In genomic region chr20:47361268-47361665, GRCh38 we compare ENCODE assay signal across 9 cellular contexts. TPM values are rescaled to one million over a fixed set of nuclear protein-coding genes. Genes with fewer than 3 reads are reported as not detected.
DNase-seq lines count a peak whose midpoint lies in the region; ATAC-seq and TF ChIP-seq lines count a peak whose summit lies in the region.
"Had no signal": no experiment of that assay in that cellular context is flagged by ENCODE, and none has a peak within 500 bp of the region (broad histone marks: within the 10 kb centered on the region; RNA-seq: fewer than 3 reads in every experiment).

No MANE protein-coding gene starts in this region.

- H3K27me3 Mint-ChIP-seq in HFFc6 (ENCODE audit: insufficient read depth), result no peaks in the 10 kb centered on the region; the same call in 1 of the 2 replicates
- H3K27me3 Mint-ChIP-seq in activated naive CD8-positive, alpha-beta T cell treated with anti-CD3 and anti-CD28 coated beads for 36 hours, result no peaks in the 10 kb centered on the region
- H3K27me3 Mint-ChIP-seq: activated T-helper 17 cell treated with anti-CD3 and anti-CD28 coated beads, Interleukin-2, amount 50 U/mL, for 72 hours had no signal

- no peaks in the 10 kb centered on the region for H3K27me3 ChIP-seq in ascending aorta
- no peaks in the 10 kb centered on the region for H3K27me3 ChIP-seq in liver (ENCODE audit: control insufficient read depth in 4 of 4, insufficient read depth in 4 of 4, low read length in 3 of 4)
- H3K27me3 ChIP-seq in stomach, result no peaks in the 10 kb centered on the region
- H3K27me3 ChIP-seq in H7 (ENCODE audit: control insufficient read depth, insufficient read depth, low read length), result no peaks in the 10 kb centered on the region

- TF ChIP-seq RAD21 in liver (IDR thresholded peaks at IDR 0.05), result no peak

- H3K4me3 Mint-ChIP-seq in HFFc6, result peak overlapping the region; percentile 73; the same call in 1 of the 2 replicates
- no peak overlapping the region for H3K4me3 Mint-ChIP-seq in activated naive CD8-positive, alpha-beta T cell treated with anti-CD3 and anti-CD28 coated beads for 36 hours
- H3K4me3 Mint-ChIP-seq: activated T-helper 17 cell treated with anti-CD3 and anti-CD28 coated beads, Interleukin-2, amount 50 U/mL, for 72 hours had no signal

- H3K27ac Mint-ChIP-seq in HFFc6, result no peak overlapping the region; the same call in 1 of the 2 replicates
- no peak overlapping the region for H3K27ac Mint-ChIP-seq in activated naive CD8-positive, alpha-beta T cell treated with anti-CD3 and anti-CD28 coated beads for 36 hours
- H3K27ac Mint-ChIP-seq: activated T-helper 17 cell treated with anti-CD3 and anti-CD28 coated beads, Interleukin-2, amount 50 U/mL, for 72 hours had no signal

- H3K4me1 ChIP-seq in ascending aorta, result peaks cover 42 to 55% of the 10 kb centered on the region in 2 donors
- H3K4me1 ChIP-seq in liver (ENCODE audit: control insufficient read depth in 4 of 4, insufficient read depth in 4 of 4, low read length in 3 of 4), result peaks cover 23 to 50% (median 36%) of the 10 kb centered on the region in 4 donors
- H3K4me1 ChIP-seq in stomach, result peaks cover 54 to 67% (median 59%) of the 10 kb centered on the region in 4 donors

- H3K4me3 ChIP-seq in ascending aorta (peak overlapping the region; percentile 28 to 37), liver (ENCODE audit: low read depth in 1 of 3, low read length in 3 of 3) (no peak overlapping the region), stomach (no peak overlapping the region), H7 (ENCODE audit: insufficient read depth, low read depth, low read length) (no peak overlapping the region)

- WGBS in liver, result 85% methylated on average over 6 of the region's 6 CpGs
- 69 to 82% (median 77%) methylated on average over 6 of the region's 6 CpGs for whole genome bisulfite sequencing in stomach, 5 donors

- TF ChIP-seq CTCF in HFFc6 (IDR thresholded peaks at IDR 0.05), result no peak
- TF ChIP-seq CTCF in ascending aorta (IDR thresholded peaks at IDR 0.05), result no peak
- TF ChIP-seq CTCF in liver (IDR thresholded peaks at IDR 0.05; ENCODE audit: low read depth, low read length, missing input control), result no peak
- no peak for TF ChIP-seq CTCF in stomach (IDR thresholded peaks at IDR 0.05)

- H3K9ac ChIP-seq in liver (ENCODE audit: low read depth in 1 of 2, low read length in 2 of 2), result peak overlapping the region in 1 of 2 donors; percentile 10

- H3K27ac ChIP-seq in ascending aorta (peak overlapping the region; percentile 95 to 99), liver (ENCODE audit: low read depth in 1 of 2, low read length in 2 of 2) (peak overlapping the region; percentile 92 to 98), stomach (peak overlapping the region; percentile 95 to 100 (median 99))

- H3K36me3 ChIP-seq in ascending aorta (no peaks in the 10 kb centered on the region), liver (ENCODE audit: control insufficient read depth in 4 of 4, insufficient read depth in 3 of 4, low read depth in 1 of 4, low read length in 3 of 4) (no peaks in the 10 kb centered on the region), stomach (no peaks in the 10 kb centered on the region), H7 (replicated peaks; ENCODE audit: control insufficient read depth, insufficient read depth, low read length) (peaks cover 1% of the 10 kb centered on the region; the same call in 1 of the 2 replicates)

- no peak for TF ChIP-seq POLR2A in stomach (IDR thresholded peaks at IDR 0.05)

- H3K9me3 ChIP-seq in ascending aorta (no peaks in the 10 kb centered on the region), liver (ENCODE audit: control insufficient read depth in 4 of 4, low read length in 3 of 4) (no peaks in the 10 kb centered on the region), stomach (no peaks in the 10 kb centered on the region)

- no peaks in the 10 kb centered on the region for H3K9me3 Mint-ChIP-seq in HFFc6
- H3K9me3 Mint-ChIP-seq in activated naive CD8-positive, alpha-beta T cell treated with anti-CD3 and anti-CD28 coated beads for 36 hours, result no peaks in the 10 kb centered on the region
- H3K9me3 Mint-ChIP-seq: activated T-helper 17 cell treated with anti-CD3 and anti-CD28 coated beads, Interleukin-2, amount 50 U/mL, for 72 hours had no signal

- H3K36me3 Mint-ChIP-seq in HFFc6 (ENCODE audit: low read depth), result no peaks in the 10 kb centered on the region
- no peaks in the 10 kb centered on the region for H3K36me3 Mint-ChIP-seq in activated naive CD8-positive, alpha-beta T cell treated with anti-CD3 and anti-CD28 coated beads for 36 hours

- H3K4me1 Mint-ChIP-seq in HFFc6 (ENCODE audit: low read depth), result peaks cover 6% of the 10 kb centered on the region
- H3K4me1 Mint-ChIP-seq in activated naive CD8-positive, alpha-beta T cell treated with anti-CD3 and anti-CD28 coated beads for 36 hours, result peaks cover 27% of the 10 kb centered on the region

- DNase-seq in HFFc6 (no peak), ascending aorta (ENCODE audit: low spot score in 2 of 2) (no peak), stomach (no peak), NCI-H1048 (lab: John Stamatoyannopoulos, UW) (no peak), H7 (no peak)
- DNase-seq in activated naive CD8-positive, alpha-beta T cell treated with anti-CD3 and anti-CD28 coated beads for 36 hours, result no peak

- intact Hi-C loops in ascending aorta (cut with DNase I), result loop anchor here (2.0 kb wide), 1 partner anchor 24 kb away; no protein-coding TSS in a partner anchor
- intact Hi-C loops in stomach (cut with DNase I; ENCODE audit: low total_unique reads), result no loop called here

- ATAC-seq in GM19351 (IDR thresholded peaks at IDR 0.05; ENCODE audit: unreplicated experiment), result no peak
- ATAC-seq: activated T-helper 17 cell treated with anti-CD3 and anti-CD28 coated beads, Interleukin-2, amount 50 U/mL, for 72 hours had no signal

- no peak for TF ChIP-seq EP300 in stomach (IDR thresholded peaks at IDR 0.05)

TF ChIP-seq in liver, 16 proteins besides CTCF, POLR2A, EP300 and RAD21:
- TF ChIP-seq MAX (IDR thresholded peaks at IDR 0.05) (no peak), FOXA2 (IDR thresholded peaks at IDR 0.05) (no peak), NR2F2 (IDR thresholded peaks at IDR 0.05) (no peak), ZBTB33 (IDR thresholded peaks at IDR 0.05) (no peak), TAF1 (conservative IDR thresholded peaks at IDR 0.05) (no peak), GABPA (IDR thresholded peaks at IDR 0.05 in 1 of 2, conservative IDR thresholded peaks at IDR 0.05 in 1 of 2) (no peak), ATF3 (IDR thresholded peaks at IDR 0.05) (no peak), JUND (IDR thresholded peaks at IDR 0.05) (no peak)
TF ChIP-seq in liver: peak in this region for 0.

RNA-seq across cellular contexts. Expression of gene ZMYND8, which starts 4.8 kb away (rescaled TPM):
- total RNA-seq in HFFc6 (2021; fragmentation: NEBNext Ultra II Directional; extraction: Animal tissue kit (Norgen Biotek cat#: 25700)), result 10 to 100 TPM; 27.8 to 38.3 (median 34.8) TPM
- total RNA-seq in ascending aorta (23.2 TPM), liver (10 to 100 TPM in 1 of 2 donors, 1 to 10 TPM in 1; 9.3 to 23.5 TPM), stomach (10 to 100 TPM; 25.9 to 82.6 (median 54.3) TPM)
- polyA plus RNA-seq in liver (1 to 10 TPM; 3.3 to 4.4 TPM), stomach (10 to 100 TPM in 2 of 3 donors, 1 to 10 TPM in 1; 9.2 to 13.6 (median 12.7) TPM)
- total RNA-seq in activated naive CD8-positive, alpha-beta T cell treated with anti-CD3 and anti-CD28 coated beads for 36 hours, result 10 to 100 TPM; 28.8 to 29.8 TPM
- total RNA-seq in H7 (2014; rRNA removed; shearing (Covaris generic)), result 28.1 and 36.2 TPM in 2 replicates

Comparison
In these comparisons a context has a peak if more than half of its experiments do, and no peak if none do; other contexts are left out.
1. H3K4me3 ChIP-seq: peak in ascending aorta (2 of 2); none in liver (0 of 3), stomach (0 of 4) and H7 (single experiment).
2. Peak in every context shown above with its lines, with median percentiles within 50 percentile points of each other: H3K27ac ChIP-seq.